Comparison of ENCODE assay signal across 8 cellular contexts in genomic region chr11:112290462-112290894, GRCh38. TPM values are rescaled to one million over a fixed set of nuclear protein-coding genes. Genes with fewer than 3 reads are reported as not detected.
DNase-seq lines count a peak whose midpoint lies in the region; TF ChIP-seq lines count a peak whose summit lies in the region.

No MANE protein-coding gene starts in this region.

- H3K4me3 ChIP-seq in SJSA1, result peak overlapping the region; percentile 50
- peak overlapping the region; percentile 68 to 76 (median 73) for H3K4me3 ChIP-seq in fibroblast of lung (replicated peaks in 1 of 4; ENCODE audit: control extremely low read depth in 1 of 4, insufficient read depth in 1 of 4, low read depth in 3 of 4, low read length in 4 of 4)

- H4K20me1 ChIP-seq in fibroblast of lung (ENCODE audit: control insufficient read depth, extremely low read depth, insufficient read depth, low read length), result no peaks in the 10 kb centered on the region

- H3K27me3 ChIP-seq in SJSA1 (replicated peaks) (no peaks in the 10 kb centered on the region), fibroblast of lung (ENCODE audit: control insufficient read depth, insufficient read depth, low read length) (no peaks in the 10 kb centered on the region)

- peak overlapping the region; percentile 80 for H2AFZ ChIP-seq in fibroblast of lung (ENCODE audit: low read length)

- no peaks in the 10 kb centered on the region for H3K79me2 ChIP-seq in fibroblast of lung (ENCODE audit: control insufficient read depth, insufficient read depth, low read length)

- DNase-seq in GM03348 (ENCODE audit: low spot score), result peak; percentile 7
- no peak for DNase-seq in SJSA1 (ENCODE audit: low read depth in 1 of 2, low spot score in 2 of 2)
- peak in 1 of 2 donors; percentile 6 for DNase-seq in fibroblast of lung (ENCODE audit: low read depth in 2 of 2)
- peak; percentile 19 for DNase-seq in pons (ENCODE audit: low spot score)
- DNase-seq in NCI-H510A treated with DMSO at 0.1 percent for 48 hours (lab: John Stamatoyannopoulos, UW), result no peak
- no peak for DNase-seq in NCI-H526 (lab: John Stamatoyannopoulos, UW)
- DNase-seq in ureter (ENCODE audit: low spot score), result no peak
- DNase-seq in SHP77 (lab: John Stamatoyannopoulos, UW), result no peak

- peak overlapping the region; percentile 90 for H3K4me2 ChIP-seq in fibroblast of lung (ENCODE audit: extremely low read depth, insufficient read depth, low read length)

- peak overlapping the region; percentile 90 for H3K27ac ChIP-seq in SJSA1
- H3K27ac ChIP-seq in fibroblast of lung (ENCODE audit: insufficient read depth, low read length), result peak overlapping the region; percentile 68

- H3K9me3 ChIP-seq in SJSA1 (replicated peaks) (no peaks in the 10 kb centered on the region), fibroblast of lung (ENCODE audit: control insufficient read depth, insufficient read depth, low read depth, low read length) (no peaks in the 10 kb centered on the region)

- no peaks in the 10 kb centered on the region; the same call in 1 of the 2 replicates for H3K36me3 ChIP-seq in SJSA1
- no peaks in the 10 kb centered on the region for H3K36me3 ChIP-seq in fibroblast of lung (ENCODE audit: control insufficient read depth, insufficient read depth, low read length)

- no peak for TF ChIP-seq CTCF in fibroblast of lung (conservative IDR thresholded peaks at IDR 0.05 in 1 of 2, IDR thresholded peaks at IDR 0.05 in 1 of 2; ENCODE audit: low read depth in 1 of 2, low read length in 2 of 2)

- H3K4me1 ChIP-seq in SJSA1 (replicated peaks), result peaks cover 54% of the 10 kb centered on the region
- peaks cover 2% of the 10 kb centered on the region for H3K4me1 ChIP-seq in fibroblast of lung (ENCODE audit: control insufficient read depth, extremely low read depth, insufficient read depth, low read length)

- peak overlapping the region; percentile 74 for H3K9ac ChIP-seq in fibroblast of lung (ENCODE audit: insufficient read depth, low read length)

RNA-seq across cellular contexts. Expression of gene PLET1, which starts 29.8 kb away (rescaled TPM):
- not detected in 2 replicates for total RNA-seq in SJSA1 (2014; rRNA removed; shearing (Covaris generic))
- total RNA-seq in fibroblast of lung (not detected in 2 replicates), ureter (not detected)
- not detected in 2 replicates for polyA plus RNA-seq in fibroblast of lung
- polyA plus RNA-seq in fibroblast of lung (2012), result not detected in 2 replicates
- not detected in 2 replicates for polyA minus RNA-seq in fibroblast of lung (ENCODE audit: low replicate concordance)

Comparison
In these comparisons a context has a peak if more than half of its experiments do, and no peak if none do; other contexts are left out.
1. DNase-seq: peak in GM03348 (single experiment) and pons (single experiment); none in SJSA1 (0 of 2), NCI-H510A treated with DMSO at 0.1 percent for 48 hours (single experiment), NCI-H526 (0 of 2), ureter (single experiment) and SHP77 (0 of 2).